ENCODE assay signal across 17 cellular contexts in genomic region chr20:19726126-19726525, GRCh38. TPM values are rescaled to one million over a fixed set of nuclear protein-coding genes. Genes with fewer than 3 reads are reported as not detected.
DNase-seq lines count a peak whose midpoint lies in the region; ATAC-seq, FAIRE-seq and TF ChIP-seq lines count a peak whose summit lies in the region.
"Had no signal": no experiment of that assay in that cellular context is flagged by ENCODE, and none has a peak within 500 bp of the region (broad histone marks: within the 10 kb centered on the region; RNA-seq: fewer than 3 reads in every experiment).

No MANE protein-coding gene starts in this region.

- CTCF ChIA-PET in PC-3 (lab: Charles Lee), result interaction anchor here (0.6 kb wide), 1 partner anchor 91 kb away, joined by 3 read pairs; no protein-coding TSS in a partner anchor

- DNase-seq in H54 (ENCODE audit: insufficient read length, low spot score) (peak; percentile 17), PC-3 (peak; percentile 59), skeletal muscle cell (ENCODE audit: low read depth) (peak; percentile 4), NCI-H1930 (lab: John Stamatoyannopoulos, UW) (no peak), NCI-H446 treated with DMSO at 0.1 percent for 48 hours (lab: John Stamatoyannopoulos, UW) (no peak), heart right ventricle (no peak)
- no peak for DNase-seq in activated CD8-positive, alpha-beta memory T cell treated with anti-CD3 and anti-CD28 coated beads, Interleukin-2, amount 50 U/mL, for 4 hours
- DNase-seq: activated naive CD4-positive, alpha-beta T cell treated with Interleukin-2 at 50 U/mL for 16 hours; caudate nucleus; CD4-positive, alpha-beta T cell; DND-41; NCI-H1694 treated with DMSO at 0.1 percent for 48 hours; NCI-H526; nucleus accumbens; stimulated activated CD4-positive, alpha-beta T cell treated with anti-CD3 and anti-CD28 coated beads, Interleukin-12 subunit alpha, Interleukin-12 subunit beta, amount 100 ng/mL, for 4 hours; T-helper 2 cell had no signal

- H2AFZ ChIP-seq in PC-3 (ENCODE audit: low read length), result no peak overlapping the region

- no peaks in the 10 kb centered on the region for H3K79me2 ChIP-seq in PC-3 (ENCODE audit: low read length)

- TF ChIP-seq CTCF in PC-3 (conservative IDR thresholded peaks at IDR 0.05; ENCODE audit: low read depth, low read length) (no peak), heart right ventricle (IDR thresholded peaks at IDR 0.05) (no peak)

- no peak overlapping the region for H3K27ac ChIP-seq in PC-3 (ENCODE audit: low read length)
- H3K27ac ChIP-seq in heart right ventricle, result no peak overlapping the region

- H3K4me2 ChIP-seq in PC-3 (ENCODE audit: low read length), result no peak overlapping the region

- ATAC-seq in PC-3 (peak; percentile 95), esophagus mucosa (peak; percentile 53), heart right ventricle (no peak)

- peaks cover 11% of the 10 kb centered on the region for H3K4me1 ChIP-seq in PC-3 (ENCODE audit: insufficient read depth, low read length)
- peaks cover 0 to 8% (median 0%) of the 10 kb centered on the region in 9 donors for H3K4me1 ChIP-seq in heart right ventricle

- no peaks in the 10 kb centered on the region for H3K36me3 ChIP-seq in PC-3 (ENCODE audit: low read depth, low read length)
- no peaks in the 10 kb centered on the region for H3K36me3 ChIP-seq in heart right ventricle

- H3F3A ChIP-seq in PC-3 (ENCODE audit: low read length, unreplicated experiment), result no peaks in the 10 kb centered on the region

- POLR2A ChIA-PET in PC-3 (lab: Charles Lee; ENCODE audit: unreplicated experiment), result interaction anchor here (0.6 kb wide), 1 partner anchor 15 kb away, joined by 4 read pairs; no protein-coding TSS in a partner anchor

- TF ChIP-seq POLR2A in H54 (IDR thresholded peaks at IDR 0.05; ENCODE audit: low read depth, low read length), result no peak

- H3K9me2 ChIP-seq in PC-3 (replicated peaks; ENCODE audit: low read length), result no peaks in the 10 kb centered on the region

- H3K9ac ChIP-seq in PC-3 (ENCODE audit: low read length), result no peak overlapping the region

- BruUV-seq in PC-3 (replicated peaks; lab: Mats Ljungman, UMichigan), result no TSS peak

- FAIRE-seq in H54 (lab: Jason Lieb, UNC), result no peak

- H3K9me3 ChIP-seq in PC-3 (ENCODE audit: low read length), result no peaks in the 10 kb centered on the region
- H3K9me3 ChIP-seq in heart right ventricle, result no peaks in the 10 kb centered on the region

- no peaks in the 10 kb centered on the region for H4K20me1 ChIP-seq in PC-3 (ENCODE audit: low read length)

- H3K27me3 ChIP-seq in PC-3 (ENCODE audit: low read length), result no peaks in the 10 kb centered on the region
- H3K27me3 ChIP-seq in heart right ventricle, result no peaks in the 10 kb centered on the region

- intact Hi-C loops in PC-3 (cut with micrococcal nuclease) (loop anchor here (1.0 to 2.0 kb wide), 2 partner anchors 9 to 13 kb away; no protein-coding TSS in a partner anchor), heart right ventricle (cut with DNase I) (no loop called here)

- no peak overlapping the region for H3K4me3 ChIP-seq in PC-3 (ENCODE audit: low read length)
- H3K4me3 ChIP-seq in skeletal muscle cell (ENCODE audit: low read depth, low read length), result no peak overlapping the region
- H3K4me3 ChIP-seq in heart right ventricle, result no peak overlapping the region

RNA-seq across cellular contexts. Expression of gene RIN2, which starts 31.9 kb away (rescaled TPM):
- total RNA-seq in PC-3 (2014; rRNA removed) (64.3 and 69.8 TPM in 2 replicates), esophagus mucosa (42.3 TPM), heart right ventricle (10 to 100 TPM; 42.4 to 66.2 (median 60.6) TPM)
- 10 to 100 TPM in 1 of 2 donors, 1 to 10 TPM in 1; 9.0 to 22.3 TPM for polyA plus RNA-seq in heart right ventricle

Comparison
In these comparisons a context has a peak if more than half of its experiments do, and no peak if none do; other contexts are left out.
1. DNase-seq: peak in H54 (single experiment), PC-3 (single experiment) and skeletal muscle cell (single experiment); none in activated CD8-positive, alpha-beta memory T cell treated with anti-CD3 and anti-CD28 coated beads, Interleukin-2, amount 50 U/mL, for 4 hours (single experiment), NCI-H1930 (0 of 2), NCI-H446 treated with DMSO at 0.1 percent for 48 hours (single experiment) and heart right ventricle (0 of 2).
2. ATAC-seq: peak in PC-3 (single experiment) and esophagus mucosa (single experiment); none in heart right ventricle (0 of 8).